ENCODE assay signal across 1 cellular context in genomic region chr19:18429717-18430416, GRCh38.
TF ChIP-seq lines count a peak whose summit lies in the region.

No MANE protein-coding gene starts in this region.

TF ChIP-seq in liver, 16 proteins besides CTCF, POLR2A, EP300 and RAD21 (continued from another document):
- TF ChIP-seq REST (IDR thresholded peaks at IDR 0.05) (no peak), HNF4G (IDR thresholded peaks at IDR 0.05) (no peak), HNF4A (conservative IDR thresholded peaks at IDR 0.05) (no peak), YY1 (IDR thresholded peaks at IDR 0.05) (no peak), FOXA1 (IDR thresholded peaks at IDR 0.05) (no peak), JUND (IDR thresholded peaks at IDR 0.05) (no peak), ATF3 (IDR thresholded peaks at IDR 0.05) (no peak), EGR1 (IDR thresholded peaks at IDR 0.05; ENCODE audit: low read depth in 2 of 2) (no peak), MAX (IDR thresholded peaks at IDR 0.05) (no peak), RXRA (IDR thresholded peaks at IDR 0.05) (no peak), ZBTB33 (IDR thresholded peaks at IDR 0.05) (no peak)
